8 cellular contexts compared by ENCODE assay signal in genomic region chr6:35602133-35602946, GRCh38.
DNase-seq lines count a peak whose midpoint lies in the region; ATAC-seq, FAIRE-seq and TF ChIP-seq lines count a peak whose summit lies in the region.

No MANE protein-coding gene starts in this region.

- H3K9ac ChIP-seq in keratinocyte (ENCODE audit: control insufficient read depth, extremely low read depth, insufficient read depth, low read length): peak overlapping the region; percentile 88

- H4K20me1 ChIP-seq in keratinocyte (ENCODE audit: control insufficient read depth, extremely low read depth, insufficient read depth, low read length): no peaks in the 10 kb centered on the region
- peaks cover 5% of the 10 kb centered on the region; the same call in 1 of the 2 replicates for H4K20me1 ChIP-seq in OCI-LY7 (ENCODE audit: insufficient read depth, low read length)

- peak overlapping the region; percentile 79 for H3K27ac Mint-ChIP-seq in activated T-cell treated with anti-CD3 and anti-CD28 coated beads, Interleukin-2, amount 50 U/mL, for 24 hours

- no TSS peak for BruUV-seq in OCI-LY7 (replicated peaks; lab: Mats Ljungman, UMichigan)

- dilution Hi-C loops in keratinocyte (cut with MboI; ENCODE audit: extremely low pct_ligation_motif_present, low sequenced_read_pairs): no loop called here

- TF ChIP-seq CTCF in keratinocyte (optimal IDR thresholded peaks at IDR 0.05 in 1 of 3, IDR thresholded peaks at IDR 0.05 in 1 of 3, conservative IDR thresholded peaks at IDR 0.05 in 1 of 3; ENCODE audit: extremely low read depth in 1 of 3, insufficient read depth in 2 of 3, low read length in 3 of 3): no peak
- no peak for TF ChIP-seq CTCF in OCI-LY7 (conservative IDR thresholded peaks at IDR 0.05; ENCODE audit: low read length)

- peaks cover 79% of the 10 kb centered on the region for H3K4me1 Mint-ChIP-seq in activated T-cell treated with anti-CD3 and anti-CD28 coated beads, Interleukin-2, amount 50 U/mL, for 24 hours (ENCODE audit: low read depth)

- no peaks in the 10 kb centered on the region for H3K9me3 Mint-ChIP-seq in activated T-cell treated with anti-CD3 and anti-CD28 coated beads, Interleukin-2, amount 50 U/mL, for 24 hours

- FAIRE-seq in keratinocyte (lab: Jason Lieb, UNC): peak; percentile 68

- H3K27me3 Mint-ChIP-seq in activated T-cell treated with anti-CD3 and anti-CD28 coated beads, Interleukin-2, amount 50 U/mL, for 24 hours: no peaks in the 10 kb centered on the region

- H3K4me1 ChIP-seq in keratinocyte (ENCODE audit: control insufficient read depth, extremely low read depth, insufficient read depth, low read length): peaks cover 56% of the 10 kb centered on the region
- peaks cover 6% of the 10 kb centered on the region for H3K4me1 ChIP-seq in OCI-LY7 (ENCODE audit: insufficient read depth, low read length, poor library complexity, severe bottlenecking)

- no peaks in the 10 kb centered on the region for H3K9me2 ChIP-seq in OCI-LY7 (ENCODE audit: insufficient read depth, low read length)

- no peaks in the 10 kb centered on the region for H3K9me3 ChIP-seq in keratinocyte (ENCODE audit: control insufficient read depth, low read depth, low read length)
- H3K9me3 ChIP-seq in OCI-LY7 (ENCODE audit: low read length): no peaks in the 10 kb centered on the region

- peak overlapping the region; percentile 58 for H3K4me3 Mint-ChIP-seq in activated T-cell treated with anti-CD3 and anti-CD28 coated beads, Interleukin-2, amount 50 U/mL, for 24 hours

- H3K36me3 ChIP-seq in keratinocyte (ENCODE audit: control insufficient read depth in 2 of 2, extremely low read depth in 1 of 2, insufficient read depth in 2 of 2, low read length in 2 of 2) (peaks cover 0 to 3% of the 10 kb centered on the region in 2 experiments), OCI-LY7 (ENCODE audit: insufficient read depth, low read length) (peaks cover 55% of the 10 kb centered on the region)

- no peak for ATAC-seq in GM19397 (IDR thresholded peaks at IDR 0.05; ENCODE audit: unreplicated experiment)

- no peak for DNase-seq in activated T-cell treated with anti-CD3 and anti-CD28 coated beads, Interleukin-2, amount 50 U/mL, for 24 hours
- DNase-seq in activated T-cell treated with anti-CD3 and anti-CD28 coated beads, Interleukin-2, amount 50 U/mL, for 1 hour: no peak
- DNase-seq in keratinocyte (ENCODE audit: low read depth, low spot score) (no peak), superior temporal gyrus (ENCODE audit: extremely low spot score) (peak; percentile 86), OCI-LY7 (ENCODE audit: low spot score) (no peak)
- DNase-seq in activated effector memory CD4-positive, alpha-beta T cell treated with anti-CD3 and anti-CD28 coated beads, Interleukin-2, amount 50 U/mL, for 16 hours: no peak

- no peaks in the 10 kb centered on the region for H3K9me1 ChIP-seq in keratinocyte (ENCODE audit: control insufficient read depth, extremely low read depth, insufficient read depth, low read length)

- CTCF ChIA-PET in OCI-LY7 (lab: Charles Lee; ENCODE audit: unreplicated experiment): no interaction called here

- peaks cover 62% of the 10 kb centered on the region for H3K36me3 Mint-ChIP-seq in activated T-cell treated with anti-CD3 and anti-CD28 coated beads, Interleukin-2, amount 50 U/mL, for 24 hours (ENCODE audit: low read depth)

- H3K79me2 ChIP-seq in keratinocyte (ENCODE audit: control insufficient read depth, insufficient read depth, low read length): peaks cover 15% of the 10 kb centered on the region
- no peaks in the 10 kb centered on the region for H3K79me2 ChIP-seq in OCI-LY7 (ENCODE audit: insufficient read depth, low read depth, low read length)

- H3K4me2 ChIP-seq in keratinocyte (ENCODE audit: control insufficient read depth, extremely low read depth, insufficient read depth, low read depth, low read length): peak overlapping the region; percentile 99
- H3K4me2 ChIP-seq in OCI-LY7 (ENCODE audit: low read length): no peak overlapping the region; the same call in 1 of the 2 replicates

- H3K4me3 ChIP-seq in keratinocyte (ENCODE audit: control insufficient read depth in 2 of 3, extremely low read depth in 1 of 3, insufficient read depth in 2 of 3, low read depth in 1 of 3, low read length in 3 of 3): peak overlapping the region in 2 of 3 experiments; percentile 66 to 67
- no peak overlapping the region for H3K4me3 ChIP-seq in OCI-LY7 (ENCODE audit: low read depth, low read length, poor library complexity, severe bottlenecking)

- H3K27me3 ChIP-seq in keratinocyte (ENCODE audit: control insufficient read depth, extremely low read depth, insufficient read depth, low read length): no peaks in the 10 kb centered on the region

- H2AFZ ChIP-seq in keratinocyte (ENCODE audit: control insufficient read depth, low read length) (no peak overlapping the region), OCI-LY7 (ENCODE audit: low read length) (no peak overlapping the region)

- H3K27ac ChIP-seq in angular gyrus (ENCODE audit: low read depth, low read length) (peak overlapping the region; percentile 98), keratinocyte (ENCODE audit: control insufficient read depth, insufficient read depth, low read length) (peak overlapping the region; percentile 99), OCI-LY7 (ENCODE audit: low read depth, low read length, poor library complexity, severe bottlenecking) (no peak overlapping the region)

- POLR2A ChIA-PET in OCI-LY7 (lab: Charles Lee): interaction anchor here (0.6 to 2.0 kb wide), 5 partner anchors 11 to 851 kb away, joined by 3 to 8 read pairs (median 4); no protein-coding TSS in a partner anchor

- intact Hi-C loops in OCI-LY7 (cut with micrococcal nuclease; ENCODE audit: unreplicated experiment): no loop called here
